In genomic region chr21:34523019-34523418, GRCh38 we compare ENCODE assay signal across 1 cellular context.
TF ChIP-seq lines count a peak whose summit lies in the region.

No MANE protein-coding gene starts in this region.

TF ChIP-seq in HepG2, 621 proteins besides CTCF, POLR2A, EP300 and RAD21 (continued from another document):
- TF ChIP-seq ZNF687 (CRISPR knock-in tag; IDR thresholded peaks at IDR 0.05) (0 out of 2 replicates have a peak, but pooled peaks have one; percentile 22), FOXP4 (CRISPR knock-in tag; IDR thresholded peaks at IDR 0.05) (0 out of 2 replicates have a peak, but pooled peaks have one; percentile 18), TP53 (CRISPR knock-in tag; conservative IDR thresholded peaks at IDR 0.05) (no peak), MED8 (CRISPR knock-in tag; IDR thresholded peaks at IDR 0.05; ENCODE audit: insufficient replicate concordance) (no peak), GMEB2 (CRISPR knock-in tag; IDR thresholded peaks at IDR 0.05; ENCODE audit: low read depth) (no peak), MEF2D (CRISPR knock-in tag; IDR thresholded peaks at IDR 0.05) (no peak), SIX4 (CRISPR knock-in tag; IDR thresholded peaks at IDR 0.05) (no peak), ZNF878 (CRISPR knock-in tag; IDR thresholded peaks at IDR 0.05) (no peak), KLF15 (CRISPR knock-in tag; IDR thresholded peaks at IDR 0.05; ENCODE audit: borderline replicate concordance) (no peak), ZNF205 (CRISPR knock-in tag; IDR thresholded peaks at IDR 0.05) (no peak), SRSF1 (optimal IDR thresholded peaks at IDR 0.05; ENCODE audit: low read depth, low read length) (no peak), ZNF550 (CRISPR knock-in tag; IDR thresholded peaks at IDR 0.05; ENCODE audit: borderline replicate concordance) (no peak), KDM4B (CRISPR knock-in tag; IDR thresholded peaks at IDR 0.05) (no peak)
